ENCODE assay signal across 24 cellular contexts in genomic region chr5:144886668-144887067, GRCh38.
DNase-seq lines count a peak whose midpoint lies in the region; ATAC-seq, FAIRE-seq and TF ChIP-seq lines count a peak whose summit lies in the region.
"Had no signal": no experiment of that assay in that cellular context is flagged by ENCODE, and none has a peak within 500 bp of the region (broad histone marks: within the 10 kb centered on the region; RNA-seq: fewer than 3 reads in every experiment).

No MANE protein-coding gene starts in this region.

- TF ChIP-seq EP300 in HepG2 (IDR thresholded peaks at IDR 0.05; ENCODE audit: low read depth in 2 of 2, low read length in 2 of 2), result no peak
- no peak for TF ChIP-seq EP300 in HepG2 (CRISPR knock-in tag; IDR thresholded peaks at IDR 0.05; ENCODE audit: borderline replicate concordance)

- no peaks in the 10 kb centered on the region for H3K27me3 ChIP-seq in HepG2 (ENCODE audit: control insufficient read depth in 1 of 2, insufficient read depth in 2 of 2, low read length in 2 of 2)
- H3K27me3 ChIP-seq in right lobe of liver, result no peaks in the 10 kb centered on the region
- H3K27me3 ChIP-seq in adipocyte (replicated peaks; ENCODE audit: control insufficient read depth, insufficient read depth, low read length), result no peaks in the 10 kb centered on the region
- no peaks in the 10 kb centered on the region for H3K27me3 ChIP-seq in tibial artery
- H3K27me3 ChIP-seq: BE2C, BLaER1 had no signal

- FAIRE-seq in HepG2 (lab: Jason Lieb, UNC), result no peak
- FAIRE-seq: GM12878, GM12892, GM18507 had no signal

- ATAC-seq in HepG2 (no peak), right lobe of liver (no peak)
- ATAC-seq: GM12878 had no signal

- H3K9me3 ChIP-seq in HepG2 (ENCODE audit: low read length), result peaks cover 36% of the 10 kb centered on the region
- H3K9me3 ChIP-seq in right lobe of liver, result no peaks in the 10 kb centered on the region
- no peaks in the 10 kb centered on the region for H3K9me3 ChIP-seq in adipocyte (ENCODE audit: control insufficient read depth, low read length)
- H3K9me3 ChIP-seq in tibial artery, result no peaks in the 10 kb centered on the region
- H3K9me3 ChIP-seq: BE2C, BLaER1 had no signal

- no peak for TF ChIP-seq RAD21 in HepG2 (CRISPR knock-in tag; IDR thresholded peaks at IDR 0.05)

- no peak overlapping the region for H3K4me2 ChIP-seq in HepG2 (ENCODE audit: low read depth, low read length)
- H3K4me2 ChIP-seq: BLaER1 had no signal

- no peak for TF ChIP-seq POLR2A in HepG2 (IDR thresholded peaks at IDR 0.05; ENCODE audit: insufficient read depth in 1 of 2, low read depth in 2 of 2, low read length in 2 of 2)
- TF ChIP-seq POLR2A in right lobe of liver (IDR thresholded peaks at IDR 0.05), result no peak

- H3K27ac ChIP-seq in HepG2 (ENCODE audit: extremely low read length, insufficient read depth, low read length) (no peak overlapping the region), right lobe of liver (no peak overlapping the region), tibial artery (no peak overlapping the region)
- H3K27ac ChIP-seq: 22Rv1, BLaER1 had no signal

- H3K4me1 ChIP-seq in HepG2 (ENCODE audit: insufficient read depth, low read length) (no peaks in the 10 kb centered on the region), right lobe of liver (no peaks in the 10 kb centered on the region), adipocyte (ENCODE audit: control insufficient read depth, insufficient read depth, low read length) (no peaks in the 10 kb centered on the region), tibial artery (no peaks in the 10 kb centered on the region)
- H3K4me1 ChIP-seq: BE2C, BLaER1 had no signal

- POLR2A ChIA-PET in HepG2 (lab: Yijun Ruan, JAX), result no interaction called here

- in situ Hi-C loops in HepG2 (cut with HindIII; ENCODE audit: extremely low pct_ligation_motif_present, low pct_unique_long_range_greater_than_20kb), result no loop called here

- H3K9ac ChIP-seq in HepG2 (ENCODE audit: insufficient read depth, low read depth, low read length), result no peak overlapping the region
- H3K9ac ChIP-seq in adipocyte (ENCODE audit: low read length), result no peak overlapping the region
- H3K9ac ChIP-seq: BLaER1 had no signal

- H3K4me3 ChIP-seq in HepG2 (replicated peaks in 1 of 3; ENCODE audit: insufficient read depth in 1 of 3, low read depth in 2 of 3, low read length in 3 of 3), result no peak overlapping the region
- no peak overlapping the region for H3K4me3 ChIP-seq in right lobe of liver
- no peak overlapping the region for H3K4me3 ChIP-seq in adipocyte (ENCODE audit: low read length)
- H3K4me3 ChIP-seq in tibial artery, result no peak overlapping the region
- H3K4me3 ChIP-seq: BLaER1, GM12878 had no signal

- no peaks in the 10 kb centered on the region for H4K20me1 ChIP-seq in HepG2 (ENCODE audit: insufficient read depth, low read length)
- H4K20me1 ChIP-seq: BLaER1 had no signal

- intact Hi-C loops in HepG2 (cut with micrococcal nuclease; ENCODE audit: unreplicated experiment) (no loop called here), right lobe of liver (cut with DNase I) (no loop called here), tibial artery (cut with DNase I; ENCODE audit: low total_unique reads) (no loop called here)

- whole genome bisulfite sequencing in HepG2 (ENCODE audit: low lambda C conversion rate), result 0% methylated on average over 1 of the region's 1 CpG
- WGBS in right lobe of liver (ENCODE audit: insufficient coverage, low coverage, low lambda C conversion rate, missing lambda C conversion rate), result 57% methylated on average over 1 of the region's 1 CpG

- DNase-seq in HepG2 (ENCODE audit: low spot score) (no peak), right lobe of liver (no peak), adipocyte (ENCODE audit: low read depth) (peak; percentile 22), tibial artery (no peak), Kasumi-1 (lab: John Stamatoyannopoulos, UW) (no peak)
- DNase-seq: ACHN; BE2C; C1 segment of cervical spinal cord; CD4-positive, alpha-beta memory T cell; CD4-positive, CD25-positive, alpha-beta regulatory T cell; CD8-positive, alpha-beta memory T cell; COR-L47; DMS 273 treated with DMSO at 0.1 percent for 48 hours; DMS153; DMS53; DMS79; DND-41; EL; GDM1 had no signal

- TF ChIP-seq CTCF in HepG2 (CRISPR knock-in tag; IDR thresholded peaks at IDR 0.05), result no peak
- TF ChIP-seq CTCF in right lobe of liver (IDR thresholded peaks at IDR 0.05), result no peak
- no peak for TF ChIP-seq CTCF in tibial artery (IDR thresholded peaks at IDR 0.05)

- BruUV-seq in HepG2 (replicated peaks; lab: Mats Ljungman, UMichigan), result no TSS peak

- no peak overlapping the region for H2AFZ ChIP-seq in HepG2 (ENCODE audit: low read length)

- no peaks in the 10 kb centered on the region for H3K79me2 ChIP-seq in HepG2 (ENCODE audit: insufficient read depth, low read length)

- H3K36me3 ChIP-seq in HepG2 (replicated peaks in 1 of 2; ENCODE audit: control insufficient read depth in 1 of 2, insufficient read depth in 2 of 2, low read length in 2 of 2) (no peaks in the 10 kb centered on the region), right lobe of liver (no peaks in the 10 kb centered on the region), adipocyte (ENCODE audit: control insufficient read depth, insufficient read depth, low read length, severe bottlenecking) (no peaks in the 10 kb centered on the region), tibial artery (no peaks in the 10 kb centered on the region)
- H3K36me3 ChIP-seq: BE2C, BLaER1 had no signal

- CTCF ChIA-PET in HepG2 (lab: Yijun Ruan, JAX; ENCODE audit: low intra/inter-chr PET ratio, low total read pairs), result no interaction called here

TF ChIP-seq in HepG2, 621 proteins besides CTCF, POLR2A, EP300 and RAD21:
- peak; percentile 79 for TF ChIP-seq MAFF (IDR thresholded peaks at IDR 0.05; ENCODE audit: low read depth, low read length)
- TF ChIP-seq ZNF121 (CRISPR knock-in tag; IDR thresholded peaks at IDR 0.05), result no peak
- peak; percentile 76 to 92 for TF ChIP-seq MAFK (conservative IDR thresholded peaks at IDR 0.05 in 1 of 2, IDR thresholded peaks at IDR 0.05 in 1 of 2; ENCODE audit: low read length in 2 of 2)
- no peak for TF ChIP-seq KLF12 (CRISPR knock-in tag; IDR thresholded peaks at IDR 0.05; ENCODE audit: borderline replicate concordance)
- TF ChIP-seq ZNF670 (CRISPR knock-in tag; IDR thresholded peaks at IDR 0.05; ENCODE audit: borderline replicate concordance), result no peak
- TF ChIP-seq ZNF230 (CRISPR knock-in tag; IDR thresholded peaks at IDR 0.05), result no peak
- TF ChIP-seq ZHX2 (IDR thresholded peaks at IDR 0.05; ENCODE audit: low read depth), result no peak
- no peak for TF ChIP-seq ZHX2 (CRISPR knock-in tag; IDR thresholded peaks at IDR 0.05; ENCODE audit: borderline replicate concordance)
- no peak for TF ChIP-seq ATF3 (CRISPR knock-in tag; IDR thresholded peaks at IDR 0.05)
- TF ChIP-seq ZNF282 (IDR thresholded peaks at IDR 0.05; ENCODE audit: partially characterized antibody), result no peak
- no peak for TF ChIP-seq YEATS4 (CRISPR knock-in tag; IDR thresholded peaks at IDR 0.05; ENCODE audit: borderline replicate concordance)
